Comparison of ENCODE assay signal across 23 cellular contexts in the genomic region with DNA sequence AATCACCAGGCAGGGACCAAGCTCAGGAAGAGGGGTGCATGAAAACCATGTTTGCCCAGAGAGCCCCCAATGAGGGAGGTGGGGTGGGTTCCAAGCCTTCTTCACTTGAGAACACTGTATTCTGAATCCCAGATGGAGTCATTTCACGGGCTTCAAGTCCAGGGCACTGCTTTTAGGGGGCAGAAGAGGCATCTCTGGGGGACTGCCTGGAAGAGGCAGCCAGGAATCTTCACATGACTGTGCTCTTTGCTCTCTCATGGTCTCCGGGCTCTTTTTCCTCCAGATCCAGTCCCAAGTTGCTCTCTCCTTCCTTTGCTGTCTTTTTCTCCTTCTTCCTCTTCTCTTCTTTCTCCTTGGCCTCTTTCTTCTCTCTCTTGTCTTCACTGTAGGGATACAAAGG. TPM values are rescaled to one million over a fixed set of nuclear protein-coding genes. Genes with fewer than 3 reads are reported as not detected.
A peak's percentile ranks its signal among the peaks of the same experiment; 100 is the strongest.
DNase-seq lines count a peak whose midpoint lies in the region; ATAC-seq, FAIRE-seq and TF ChIP-seq lines count a peak whose summit lies in the region.
"Had no signal": no experiment of that assay in that cellular context is flagged by ENCODE, and none has a peak within 500 bp of the region (broad histone marks: within the 10 kb centered on the region; RNA-seq: fewer than 3 reads in every experiment).

No MANE protein-coding gene starts in this region.

- H3K9ac ChIP-seq in HepG2 (ENCODE audit: insufficient read depth, low read depth, low read length), result no peak overlapping the region
- no peak overlapping the region for H3K9ac ChIP-seq in kidney (ENCODE audit: low read length in 2 of 2)
- no peak overlapping the region for H3K9ac ChIP-seq in GM23248
- H3K9ac ChIP-seq: BLaER1 had no signal

- H3K4me2 ChIP-seq in HepG2 (ENCODE audit: low read depth, low read length) (no peak overlapping the region), GM23248 (ENCODE audit: unreplicated experiment) (no peak overlapping the region)
- H3K4me2 ChIP-seq: BLaER1 had no signal

- BruUV-seq in HepG2 (replicated peaks; lab: Mats Ljungman, UMichigan), result TSS peak; percentile 88

- H3K9me3 Mint-ChIP-seq in activated CD4-positive, alpha-beta memory T cell treated with anti-CD3 and anti-CD28 coated beads, Interleukin-2, amount 10 ng/mL, durations not matched to agents 7 days and 5 days, result no peaks in the 10 kb centered on the region
- H3K9me3 Mint-ChIP-seq: IgD-negative memory B cell had no signal

- intact Hi-C loops in HepG2 (cut with micrococcal nuclease; ENCODE audit: unreplicated experiment), result loop anchor here (5.0 kb wide), 1 partner anchor 147 kb away; no protein-coding TSS in a partner anchor
- intact Hi-C loops in right lobe of liver (cut with DNase I), result loop anchor here (5.0 kb wide), 1 partner anchor 152 kb away; no protein-coding TSS in a partner anchor
- intact Hi-C loops in kidney (cut with DNase I), result loop anchor here (10.0 kb wide), 1 partner anchor 150 kb away; no protein-coding TSS in a partner anchor
- intact Hi-C loops in stomach (cut with DNase I; ENCODE audit: low total_unique reads), result loop anchor here (5.0 kb wide), 1 partner anchor 152 kb away; no protein-coding TSS in a partner anchor
- intact Hi-C loops in right cardiac atrium (cut with DNase I), result loop anchor here in 2 of 4 donors (5.0 kb wide), 2 partner anchors 147 to 167 kb away; no protein-coding TSS in a partner anchor

- no peaks in the 10 kb centered on the region for H4K20me1 ChIP-seq in HepG2 (ENCODE audit: insufficient read depth, low read length)
- no peaks in the 10 kb centered on the region for H4K20me1 ChIP-seq in GM23248 (ENCODE audit: insufficient read depth)

- in situ Hi-C loops in HepG2 (cut with HindIII; ENCODE audit: extremely low pct_ligation_motif_present, low pct_unique_long_range_greater_than_20kb) (loop anchor here (5.0 kb wide), 1 partner anchor 152 kb away; no protein-coding TSS in a partner anchor), GM23248 (cut with MboI) (loop anchor here (5.0 kb wide), 1 partner anchor 147 kb away; no protein-coding TSS in a partner anchor)

- H3K27ac ChIP-seq in HepG2 (ENCODE audit: extremely low read length, insufficient read depth, low read length) (no peak overlapping the region), right lobe of liver (no peak overlapping the region), kidney (ENCODE audit: low read depth in 2 of 2, low read length in 2 of 2) (peak overlapping the region; percentile 1 to 48), stomach (peak overlapping the region; percentile 39 to 71 (median 49)), right cardiac atrium (ENCODE audit: low read length) (no peak overlapping the region), GM23248 (no peak overlapping the region)
- H3K27ac ChIP-seq: 22Rv1, BLaER1 had no signal

- H3K9me3 ChIP-seq in HepG2 (ENCODE audit: low read length) (no peaks in the 10 kb centered on the region), right lobe of liver (no peaks in the 10 kb centered on the region), kidney (ENCODE audit: control insufficient read depth in 1 of 2, low read length in 2 of 2) (no peaks in the 10 kb centered on the region), stomach (no peaks in the 10 kb centered on the region), right cardiac atrium (ENCODE audit: control insufficient read depth, low read length) (no peaks in the 10 kb centered on the region), GM23248 (ENCODE audit: low read depth) (no peaks in the 10 kb centered on the region)
- H3K9me3 ChIP-seq: BLaER1 had no signal

- 86% methylated on average over 1 of the region's 2 CpGs for WGBS in HepG2 (ENCODE audit: low lambda C conversion rate)
- no CpG with 5 or more reads among the region's 2 CpGs for WGBS in right lobe of liver (ENCODE audit: insufficient coverage, low coverage, low lambda C conversion rate, missing lambda C conversion rate)
- WGBS in stomach, 5 donors, result 69 to 84% (median 79%) methylated on average over 2 of the region's 2 CpGs
- 68% methylated on average over 2 of the region's 2 CpGs for WGBS in right cardiac atrium
- WGBS in GM23248 (ENCODE audit: low coverage in 1 of 2, low lambda C conversion rate in 2 of 2, missing lambda C conversion rate in 2 of 2), 2 experiments, result 59 to 61% methylated on average over 2 of the region's 2 CpGs

- H3K36me3 Mint-ChIP-seq in activated CD4-positive, alpha-beta memory T cell treated with anti-CD3 and anti-CD28 coated beads, Interleukin-2, amount 10 ng/mL, durations not matched to agents 7 days and 5 days (ENCODE audit: low read depth), result no peaks in the 10 kb centered on the region
- H3K36me3 Mint-ChIP-seq: CD14-positive monocyte; CD4-positive, alpha-beta memory T cell; IgD-negative memory B cell had no signal

- POLR2A ChIA-PET in HepG2 (lab: Yijun Ruan, JAX), result no interaction called here
- POLR2A ChIA-PET in activated CD4-positive, alpha-beta memory T cell treated with anti-CD3 and anti-CD28 coated beads, Interleukin-2, amount 10 ng/mL, durations not matched to agents 7 days and 5 days (lab: Charles Lee), result no interaction called here

- TF ChIP-seq EP300 in HepG2 (IDR thresholded peaks at IDR 0.05; ENCODE audit: low read depth in 2 of 2, low read length in 2 of 2) (no peak), HepG2 (CRISPR knock-in tag; IDR thresholded peaks at IDR 0.05; ENCODE audit: borderline replicate concordance) (no peak), stomach (IDR thresholded peaks at IDR 0.05) (no peak)

- peaks cover 12% of the 10 kb centered on the region for H3K4me1 ChIP-seq in HepG2 (ENCODE audit: insufficient read depth, low read length)
- peaks cover 0 to 13% (median 0%) of the 10 kb centered on the region in 4 donors for H3K4me1 ChIP-seq in right lobe of liver
- peaks cover 9 to 17% of the 10 kb centered on the region in 2 donors for H3K4me1 ChIP-seq in kidney (ENCODE audit: control insufficient read depth in 1 of 2, insufficient read depth in 1 of 2, low read depth in 1 of 2, low read length in 2 of 2)
- H3K4me1 ChIP-seq in stomach, result peaks cover 10 to 52% (median 38%) of the 10 kb centered on the region in 4 donors
- H3K4me1 ChIP-seq in right cardiac atrium (ENCODE audit: control insufficient read depth, insufficient read depth, low read length), result no peaks in the 10 kb centered on the region
- H3K4me1 ChIP-seq in GM23248 (ENCODE audit: insufficient read depth), result no peaks in the 10 kb centered on the region

- peaks cover 9% of the 10 kb centered on the region for H3K4me1 Mint-ChIP-seq in activated CD4-positive, alpha-beta memory T cell treated with anti-CD3 and anti-CD28 coated beads, Interleukin-2, amount 10 ng/mL, durations not matched to agents 7 days and 5 days

- 0 out of 2 replicates have a peak, but pooled peaks cover 3% of the 10 kb centered on the region for H3F3A ChIP-seq in GM23248 (ENCODE audit: insufficient read depth)

- DNase-seq in HepG2 (ENCODE audit: low spot score) (no peak), right lobe of liver (no peak), kidney (no peak), stomach (no peak), right cardiac atrium (no peak), GM23248 (no peak)
- DNase-seq in activated CD4-positive, alpha-beta memory T cell treated with anti-CD3 and anti-CD28 coated beads, Interleukin-2, amount 10 ng/mL, durations not matched to agents 7 days and 5 days, result no peak
- DNase-seq: CD4-positive, alpha-beta memory T cell; DMS153; DMS79; GDM1; H9 had no signal

- FAIRE-seq in HepG2 (lab: Jason Lieb, UNC), result no peak
- no peak for FAIRE-seq in kidney (lab: Jason Lieb, UNC)
- FAIRE-seq: GM12892, GM18507, H1, HTR-8/SVneo had no signal

- no peak for TF ChIP-seq RAD21 in HepG2 (CRISPR knock-in tag; IDR thresholded peaks at IDR 0.05)

- TF ChIP-seq POLR2A in HepG2 (IDR thresholded peaks at IDR 0.05; ENCODE audit: insufficient read depth in 1 of 2, low read depth in 2 of 2, low read length in 2 of 2) (no peak), right lobe of liver (IDR thresholded peaks at IDR 0.05) (no peak), stomach (IDR thresholded peaks at IDR 0.05) (no peak)

- no peak overlapping the region for H3K4me3 Mint-ChIP-seq in activated CD4-positive, alpha-beta memory T cell treated with anti-CD3 and anti-CD28 coated beads, Interleukin-2, amount 10 ng/mL, durations not matched to agents 7 days and 5 days
- H3K4me3 Mint-ChIP-seq: CD14-positive monocyte; CD4-positive, alpha-beta memory T cell; H9; IgD-negative memory B cell had no signal

- H3K4me3 ChIP-seq in HepG2 (replicated peaks in 1 of 3; ENCODE audit: insufficient read depth in 1 of 3, low read depth in 2 of 3, low read length in 3 of 3) (no peak overlapping the region), right lobe of liver (no peak overlapping the region), kidney (ENCODE audit: low read length in 2 of 2) (no peak overlapping the region), stomach (no peak overlapping the region), right cardiac atrium (ENCODE audit: low read length) (no peak overlapping the region), GM23248 (no peak overlapping the region)
- H3K4me3 ChIP-seq: BLaER1 had no signal

- H3K79me2 ChIP-seq in HepG2 (ENCODE audit: insufficient read depth, low read length) (no peaks in the 10 kb centered on the region), GM23248 (ENCODE audit: insufficient read depth) (no peaks in the 10 kb centered on the region)

- H3K27me3 Mint-ChIP-seq in activated CD4-positive, alpha-beta memory T cell treated with anti-CD3 and anti-CD28 coated beads, Interleukin-2, amount 10 ng/mL, durations not matched to agents 7 days and 5 days, result peaks cover 5% of the 10 kb centered on the region

- peaks cover 0 to 1% of the 10 kb centered on the region in 2 experiments; a peak in 1 of 5 replicates for H3K27me3 ChIP-seq in HepG2 (ENCODE audit: control insufficient read depth in 1 of 2, insufficient read depth in 2 of 2, low read length in 2 of 2)
- H3K27me3 ChIP-seq in right lobe of liver, result no peaks in the 10 kb centered on the region
- peaks cover 0 to 13% (median 0%) of the 10 kb centered on the region in 3 donors for H3K27me3 ChIP-seq in stomach
- H3K27me3 ChIP-seq in right cardiac atrium (ENCODE audit: control insufficient read depth, insufficient read depth), result no peaks in the 10 kb centered on the region
- H3K27me3 ChIP-seq in GM23248 (replicated peaks; ENCODE audit: insufficient read depth), result no peaks in the 10 kb centered on the region
- H3K27me3 ChIP-seq: BLaER1 had no signal

- ATAC-seq in HepG2 (no peak), right lobe of liver (no peak), right cardiac atrium (no peak)

- no peak overlapping the region for H3K27ac Mint-ChIP-seq in activated CD4-positive, alpha-beta memory T cell treated with anti-CD3 and anti-CD28 coated beads, Interleukin-2, amount 10 ng/mL, durations not matched to agents 7 days and 5 days
- H3K27ac Mint-ChIP-seq: CD14-positive monocyte; CD4-positive, alpha-beta memory T cell; H9; IgD-negative memory B cell had no signal

- TF ChIP-seq CTCF in HepG2 (CRISPR knock-in tag; IDR thresholded peaks at IDR 0.05), result no peak
- TF ChIP-seq CTCF in right lobe of liver (IDR thresholded peaks at IDR 0.05), result no peak
- no peak for TF ChIP-seq CTCF in kidney (IDR thresholded peaks at IDR 0.05; ENCODE audit: borderline replicate concordance, extremely low read depth, insufficient read depth)
- TF ChIP-seq CTCF in stomach (IDR thresholded peaks at IDR 0.05), result no peak

- CTCF ChIA-PET in HepG2 (lab: Yijun Ruan, JAX; ENCODE audit: low intra/inter-chr PET ratio, low total read pairs), result interaction anchor here (6.0 kb wide), 1 partner anchor 149 kb away, joined by 48 read pairs; no protein-coding TSS in a partner anchor
- CTCF ChIA-PET in activated CD4-positive, alpha-beta memory T cell treated with anti-CD3 and anti-CD28 coated beads, Interleukin-2, amount 10 ng/mL, durations not matched to agents 7 days and 5 days (lab: Charles Lee), result no interaction called here

- no peak overlapping the region for H2AFZ ChIP-seq in HepG2 (ENCODE audit: low read length)
- H2AFZ ChIP-seq in GM23248, result no peak overlapping the region

- H3K9me2 ChIP-seq in GM23248 (ENCODE audit: insufficient read depth), result no peaks in the 10 kb centered on the region

- no peaks in the 10 kb centered on the region for H3K36me3 ChIP-seq in HepG2 (replicated peaks in 1 of 2; ENCODE audit: control insufficient read depth in 1 of 2, insufficient read depth in 2 of 2, low read length in 2 of 2)
- H3K36me3 ChIP-seq in right lobe of liver, result no peaks in the 10 kb centered on the region
- H3K36me3 ChIP-seq in kidney (ENCODE audit: control insufficient read depth in 1 of 2, insufficient read depth in 2 of 2, low read length in 2 of 2), result peaks cover 9 to 10% of the 10 kb centered on the region in 2 donors
- H3K36me3 ChIP-seq in stomach, result peaks cover 0 to 8% (median 0%) of the 10 kb centered on the region in 4 donors
- H3K36me3 ChIP-seq in GM23248 (ENCODE audit: low read depth), result no peaks in the 10 kb centered on the region

RNA-seq across cellular contexts. Expression of a gene that starts 5.7 kb away (rescaled TPM):
- total RNA-seq in HepG2 (2016; rRNA removed; fragmentation: Illumina TruSeq; extraction: Trizol), result 47.4 and 70.6 TPM in 2 replicates
- 29.6 and 43.2 TPM in 2 replicates for total RNA-seq in HepG2 (2016; cell fraction: cytosol; rRNA removed; fragmentation: Illumina TruSeq; extraction: Trizol; ENCODE audit: low read depth)
- 47.9 and 76.1 TPM in 2 replicates for total RNA-seq in HepG2 (2016; cell fraction: insoluble cytoplasmic fraction; rRNA removed; fragmentation: Illumina TruSeq; extraction: Trizol)
- total RNA-seq in HepG2 (2016; cell fraction: membrane; rRNA removed; fragmentation: Illumina TruSeq; extraction: Trizol), result 38.7 and 54.4 TPM in 2 replicates
- total RNA-seq in HepG2 (2016; cell fraction: nucleus; rRNA removed; fragmentation: Illumina TruSeq; extraction: Trizol), result 42.5 and 49.4 TPM in 2 replicates
- polyA plus RNA-seq in HepG2 (2011; rRNA removed), result 9.0 and 11.2 TPM in 2 replicates
- 9.6 and 9.7 TPM in 2 replicates for polyA plus RNA-seq in HepG2 (2011; cell fraction: cytosol; rRNA removed)
- 3.7 and 4.5 TPM in 2 replicates for polyA plus RNA-seq in HepG2 (2011; cell fraction: nucleus; rRNA removed)
- polyA plus RNA-seq in HepG2 (2012), result 11.7 and 27.5 TPM in 2 replicates
- 59.2 and 77.1 TPM in 2 replicates for polyA plus RNA-seq in HepG2 (2016; cell fraction: cytosol; fragmentation: Illumina TruSeq; extraction: Trizol; ENCODE audit: low read depth)
- polyA plus RNA-seq in HepG2 (2016; cell fraction: insoluble cytoplasmic fraction; fragmentation: Illumina TruSeq; extraction: Trizol; ENCODE audit: low read depth), result 77.8 and 93.1 TPM in 2 replicates
- polyA plus RNA-seq in HepG2 (2016; cell fraction: membrane; fragmentation: Illumina TruSeq; extraction: Trizol; ENCODE audit: low read depth), result 72.5 and 86.0 TPM in 2 replicates
- polyA plus RNA-seq in HepG2 (2016; cell fraction: nucleus; fragmentation: Illumina TruSeq; extraction: Trizol; ENCODE audit: insufficient read depth, low read depth), result 132 and 146 TPM in 2 replicates
- 0.51 and 3.8 TPM in 2 replicates for polyA minus RNA-seq in HepG2 (2011; rRNA and poly(A)+ RNA removed; ENCODE audit: low replicate concordance)
- 3.0 and 6.0 TPM in 2 replicates for polyA minus RNA-seq in HepG2 (2011; cell fraction: cytosol; rRNA and poly(A)+ RNA removed)
- 0.64 and 1.4 TPM in 2 replicates for polyA minus RNA-seq in HepG2 (2011; cell fraction: nucleus; rRNA and poly(A)+ RNA removed)
- total RNA-seq in right lobe of liver, result 10 to 100 TPM in 1 of 6 experiments, 1 to 10 TPM in 4, not detected in 1; 2.1 to 38.1 (median 6.6) TPM
- 49.8 TPM for total RNA-seq in kidney
- polyA plus RNA-seq in kidney (ENCODE audit: insufficient read depth, low read depth, low replicate concordance), result 1,108 TPM
- 100 to 1,000 TPM in 1 of 5 donors, 10 to 100 TPM in 1, 1 to 10 TPM in 2, not detected in 1; 1.4 to 178 (median 38.3) TPM for total RNA-seq in stomach
- polyA plus RNA-seq in stomach, result 100 to 1,000 TPM in 1 of 3 donors, 10 to 100 TPM in 2; 14.1 to 116 (median 68.7) TPM
- total RNA-seq in right cardiac atrium, result not detected
- not detected for polyA plus RNA-seq in right cardiac atrium
- total RNA-seq in GM23248 (2014; rRNA removed; shearing (Covaris generic)), result not detected in 2 replicates
- not detected in 2 replicates for polyA plus RNA-seq in GM23248 (2016; fragmentation: Nextera tagmentation; extraction: Ambion mirVana)
- total RNA-seq in activated CD4-positive, alpha-beta memory T cell treated with anti-CD3 and anti-CD28 coated beads, Interleukin-2, amount 10 ng/mL, durations not matched to agents 7 days and 5 days, result not detected
- total RNA-seq: A673; CD4-positive, alpha-beta memory T cell; Daoy had no signal
- polyA plus RNA-seq: CD4-positive, alpha-beta memory T cell; IgD-negative memory B cell had no signal

RNA-seq across cellular contexts. Expression of a gene that starts 8.6 kb away (rescaled TPM):
- total RNA-seq in HepG2 (2016; rRNA removed; fragmentation: Illumina TruSeq; extraction: Trizol) (not detected in 2 replicates), right lobe of liver (not detected), kidney (not detected), stomach (not detected), right cardiac atrium (not detected)
- not detected in 2 replicates for total RNA-seq in HepG2 (2016; cell fraction: cytosol; rRNA removed; fragmentation: Illumina TruSeq; extraction: Trizol; ENCODE audit: low read depth)
- not detected in 2 replicates for total RNA-seq in HepG2 (2016; cell fraction: insoluble cytoplasmic fraction; rRNA removed; fragmentation: Illumina TruSeq; extraction: Trizol)
- total RNA-seq in HepG2 (2016; cell fraction: membrane; rRNA removed; fragmentation: Illumina TruSeq; extraction: Trizol), result not detected in 2 replicates
- total RNA-seq in HepG2 (2016; cell fraction: nucleus; rRNA removed; fragmentation: Illumina TruSeq; extraction: Trizol), result not detected in 2 replicates
- polyA plus RNA-seq in HepG2 (2011; rRNA removed) (not detected in 2 replicates), kidney (ENCODE audit: insufficient read depth, low read depth, low replicate concordance) (not detected), stomach (1 to 10 TPM in 1 of 3 donors, not detected in 2; 2.7 TPM), right cardiac atrium (not detected), GM23248 (2016; fragmentation: Nextera tagmentation; extraction: Ambion mirVana) (not detected in 2 replicates)
- polyA plus RNA-seq in HepG2 (2011; cell fraction: cytosol; rRNA removed), result not detected in 2 replicates
- polyA plus RNA-seq in HepG2 (2011; cell fraction: nucleus; rRNA removed), result not detected in 2 replicates
- not detected in 2 replicates for polyA plus RNA-seq in HepG2 (2012)
- polyA plus RNA-seq in HepG2 (2016; cell fraction: cytosol; fragmentation: Illumina TruSeq; extraction: Trizol; ENCODE audit: low read depth), result not detected in 2 replicates
- not detected in 2 replicates for polyA plus RNA-seq in HepG2 (2016; cell fraction: insoluble cytoplasmic fraction; fragmentation: Illumina TruSeq; extraction: Trizol; ENCODE audit: low read depth)
- polyA plus RNA-seq in HepG2 (2016; cell fraction: membrane; fragmentation: Illumina TruSeq; extraction: Trizol; ENCODE audit: low read depth), result not detected in 2 replicates
- polyA plus RNA-seq in HepG2 (2016; cell fraction: nucleus; fragmentation: Illumina TruSeq; extraction: Trizol; ENCODE audit: insufficient read depth, low read depth), result not detected in 2 replicates
- not detected in 2 replicates for polyA minus RNA-seq in HepG2 (2011; rRNA and poly(A)+ RNA removed; ENCODE audit: low replicate concordance)
- not detected in 2 replicates for polyA minus RNA-seq in HepG2 (2011; cell fraction: cytosol; rRNA and poly(A)+ RNA removed)
- polyA minus RNA-seq in HepG2 (2011; cell fraction: nucleus; rRNA and poly(A)+ RNA removed), result not detected in 2 replicates
- not detected in 2 replicates for total RNA-seq in GM23248 (2014; rRNA removed; shearing (Covaris generic))
- not detected for total RNA-seq in activated CD4-positive, alpha-beta memory T cell treated with anti-CD3 and anti-CD28 coated beads, Interleukin-2, amount 10 ng/mL, durations not matched to agents 7 days and 5 days
- total RNA-seq: A673; CD4-positive, alpha-beta memory T cell; Daoy; H1; H9 had no signal
- polyA plus RNA-seq: AG04450; CD14-positive monocyte; CD4-positive, alpha-beta memory T cell; H1; IgD-negative memory B cell had no signal

RNA-seq across cellular contexts. Expression of a gene that starts 25.9 kb away (rescaled TPM):
- total RNA-seq in HepG2 (2016; rRNA removed; fragmentation: Illumina TruSeq; extraction: Trizol) (10.3 and 13.7 TPM in 2 replicates), right lobe of liver (10 to 100 TPM in 1 of 6 experiments, 1 to 10 TPM in 5; 3.7 to 16.7 (median 4.9) TPM), kidney (12.2 TPM), stomach (10 to 100 TPM in 2 of 5 donors, 1 to 10 TPM in 1, under 1 TPM in 1, not detected in 1; 0.45 to 21.7 (median 11.1) TPM), right cardiac atrium (10 to 100 TPM in 3 of 4 donors, 1 to 10 TPM in 1; 9.8 to 14.2 (median 11.4) TPM)
- total RNA-seq in HepG2 (2016; cell fraction: cytosol; rRNA removed; fragmentation: Illumina TruSeq; extraction: Trizol; ENCODE audit: low read depth), result 2.2 TPM in 2 replicates
- total RNA-seq in HepG2 (2016; cell fraction: insoluble cytoplasmic fraction; rRNA removed; fragmentation: Illumina TruSeq; extraction: Trizol), result 10.1 and 13.2 TPM in 2 replicates
- 5.2 and 7.2 TPM in 2 replicates for total RNA-seq in HepG2 (2016; cell fraction: membrane; rRNA removed; fragmentation: Illumina TruSeq; extraction: Trizol)
- total RNA-seq in HepG2 (2016; cell fraction: nucleus; rRNA removed; fragmentation: Illumina TruSeq; extraction: Trizol), result 5.0 and 6.8 TPM in 2 replicates
- polyA plus RNA-seq in HepG2 (2011; rRNA removed) (3.5 and 4.8 TPM in 2 replicates), kidney (ENCODE audit: insufficient read depth, low read depth, low replicate concordance) (20.2 TPM), stomach (10 to 100 TPM; 10.7 to 14.1 (median 13.6) TPM), right cardiac atrium (14.8 TPM), GM23248 (2016; fragmentation: Nextera tagmentation; extraction: Ambion mirVana) (15.0 and 16.9 TPM in 2 replicates)
- polyA plus RNA-seq in HepG2 (2011; cell fraction: cytosol; rRNA removed), result 4.6 and 9.1 TPM in 2 replicates
- 7.4 and 8.4 TPM in 2 replicates for polyA plus RNA-seq in HepG2 (2011; cell fraction: nucleus; rRNA removed)
- 4.7 and 7.0 TPM in 2 replicates for polyA plus RNA-seq in HepG2 (2012)
- 1.5 and 2.2 TPM in 2 replicates for polyA plus RNA-seq in HepG2 (2016; cell fraction: cytosol; fragmentation: Illumina TruSeq; extraction: Trizol; ENCODE audit: low read depth)
- 12.2 and 13.2 TPM in 2 replicates for polyA plus RNA-seq in HepG2 (2016; cell fraction: insoluble cytoplasmic fraction; fragmentation: Illumina TruSeq; extraction: Trizol; ENCODE audit: low read depth)
- 3.7 and 4.3 TPM in 2 replicates for polyA plus RNA-seq in HepG2 (2016; cell fraction: membrane; fragmentation: Illumina TruSeq; extraction: Trizol; ENCODE audit: low read depth)
- 10.0 and 11.0 TPM in 2 replicates for polyA plus RNA-seq in HepG2 (2016; cell fraction: nucleus; fragmentation: Illumina TruSeq; extraction: Trizol; ENCODE audit: insufficient read depth, low read depth)
- polyA minus RNA-seq in HepG2 (2011; rRNA and poly(A)+ RNA removed; ENCODE audit: low replicate concordance), result 5.5 and 8.1 TPM in 2 replicates
- polyA minus RNA-seq in HepG2 (2011; cell fraction: cytosol; rRNA and poly(A)+ RNA removed), result 4.5 and 6.8 TPM in 2 replicates
- 3.5 and 5.0 TPM in 2 replicates for polyA minus RNA-seq in HepG2 (2011; cell fraction: nucleus; rRNA and poly(A)+ RNA removed)
- 17.5 and 20.4 TPM in 2 replicates for total RNA-seq in GM23248 (2014; rRNA removed; shearing (Covaris generic))
- 10 to 100 TPM; 11.1 to 11.8 TPM for total RNA-seq in activated CD4-positive, alpha-beta memory T cell treated with anti-CD3 and anti-CD28 coated beads, Interleukin-2, amount 10 ng/mL, durations not matched to agents 7 days and 5 days

RNA-seq across cellular contexts. Expression of a gene that starts 31.5 kb away (rescaled TPM):
- total RNA-seq in HepG2 (2016; rRNA removed; fragmentation: Illumina TruSeq; extraction: Trizol), result 18.3 and 29.0 TPM in 2 replicates
- 7.3 and 8.3 TPM in 2 replicates for total RNA-seq in HepG2 (2016; cell fraction: cytosol; rRNA removed; fragmentation: Illumina TruSeq; extraction: Trizol; ENCODE audit: low read depth)
- 14.2 and 28.7 TPM in 2 replicates for total RNA-seq in HepG2 (2016; cell fraction: insoluble cytoplasmic fraction; rRNA removed; fragmentation: Illumina TruSeq; extraction: Trizol)
- total RNA-seq in HepG2 (2016; cell fraction: membrane; rRNA removed; fragmentation: Illumina TruSeq; extraction: Trizol), result 11.9 and 12.1 TPM in 2 replicates
- total RNA-seq in HepG2 (2016; cell fraction: nucleus; rRNA removed; fragmentation: Illumina TruSeq; extraction: Trizol), result 13.9 and 16.7 TPM in 2 replicates
- 30.8 and 39.2 TPM in 2 replicates for polyA plus RNA-seq in HepG2 (2011; rRNA removed)
- 14.2 and 18.0 TPM in 2 replicates for polyA plus RNA-seq in HepG2 (2011; cell fraction: cytosol; rRNA removed)
- 95.9 and 102 TPM in 2 replicates for polyA plus RNA-seq in HepG2 (2011; cell fraction: nucleus; rRNA removed)
- 24.3 and 37.8 TPM in 2 replicates for polyA plus RNA-seq in HepG2 (2012)
- polyA plus RNA-seq in HepG2 (2016; cell fraction: cytosol; fragmentation: Illumina TruSeq; extraction: Trizol; ENCODE audit: low read depth), result 1.6 and 2.9 TPM in 2 replicates
- polyA plus RNA-seq in HepG2 (2016; cell fraction: insoluble cytoplasmic fraction; fragmentation: Illumina TruSeq; extraction: Trizol; ENCODE audit: low read depth), result 17.3 and 26.9 TPM in 2 replicates
- 6.0 and 6.7 TPM in 2 replicates for polyA plus RNA-seq in HepG2 (2016; cell fraction: membrane; fragmentation: Illumina TruSeq; extraction: Trizol; ENCODE audit: low read depth)
- polyA plus RNA-seq in HepG2 (2016; cell fraction: nucleus; fragmentation: Illumina TruSeq; extraction: Trizol; ENCODE audit: insufficient read depth, low read depth), result 52.3 and 54.5 TPM in 2 replicates
- 18.4 and 43.6 TPM in 2 replicates for polyA minus RNA-seq in HepG2 (2011; rRNA and poly(A)+ RNA removed; ENCODE audit: low replicate concordance)
- polyA minus RNA-seq in HepG2 (2011; cell fraction: cytosol; rRNA and poly(A)+ RNA removed), result 15.1 and 16.5 TPM in 2 replicates
- polyA minus RNA-seq in HepG2 (2011; cell fraction: nucleus; rRNA and poly(A)+ RNA removed), result 17.9 and 24.6 TPM in 2 replicates
- total RNA-seq in right lobe of liver, result 10 to 100 TPM; 18.7 to 34.1 (median 23.8) TPM
- total RNA-seq in kidney, result 48.0 TPM
- 28.4 TPM for polyA plus RNA-seq in kidney (ENCODE audit: insufficient read depth, low read depth, low replicate concordance)
- total RNA-seq in stomach, result 100 to 1,000 TPM in 1 of 5 donors, 10 to 100 TPM in 3, 1 to 10 TPM in 1; 9.4 to 113 (median 31.9) TPM
- 10 to 100 TPM; 10.5 to 17.2 (median 13.9) TPM for polyA plus RNA-seq in stomach
- total RNA-seq in right cardiac atrium, result 10 to 100 TPM; 18.6 to 23.3 (median 21.8) TPM
- polyA plus RNA-seq in right cardiac atrium, result 14.3 TPM
- 36.5 and 61.3 TPM in 2 replicates for total RNA-seq in GM23248 (2014; rRNA removed; shearing (Covaris generic))
- polyA plus RNA-seq in GM23248 (2016; fragmentation: Nextera tagmentation; extraction: Ambion mirVana), result 32.3 and 38.4 TPM in 2 replicates
- total RNA-seq in activated CD4-positive, alpha-beta memory T cell treated with anti-CD3 and anti-CD28 coated beads, Interleukin-2, amount 10 ng/mL, durations not matched to agents 7 days and 5 days, result 10 to 100 TPM; 72.2 to 75.6 TPM

Comparison
In these comparisons a context has a peak if more than half of its experiments do, and no peak if none do; other contexts are left out.
1. H3K27ac ChIP-seq: peak in kidney (2 of 2) and stomach (5 of 5); none in HepG2 (single experiment), right lobe of liver (0 of 3), right cardiac atrium (single experiment) and GM23248 (single experiment).